25 cellular contexts compared by ENCODE assay signal in the genomic region with DNA sequence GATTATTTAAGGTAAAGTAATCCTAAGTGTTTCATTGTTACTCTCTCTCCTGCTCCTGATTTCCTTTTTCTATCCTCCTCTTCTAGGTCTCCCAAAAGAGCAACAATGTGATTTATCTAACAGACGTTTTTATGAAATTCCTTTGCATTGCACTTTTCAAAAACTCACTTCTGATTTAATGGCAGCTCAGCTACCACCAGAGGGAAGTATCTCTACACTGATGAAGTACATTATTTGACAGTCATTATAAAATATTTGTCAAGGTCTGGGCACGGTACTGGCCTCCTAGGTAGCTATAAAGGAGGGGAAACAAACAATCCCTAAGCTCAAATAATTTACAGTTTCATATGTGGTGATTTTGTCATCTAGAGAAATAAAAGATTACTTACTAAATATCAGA. TPM values are rescaled to one million over a fixed set of nuclear protein-coding genes. Genes with fewer than 3 reads are reported as not detected.
DNase-seq lines count a peak whose midpoint lies in the region; ATAC-seq, FAIRE-seq and TF ChIP-seq lines count a peak whose summit lies in the region.
"Had no signal": no experiment of that assay in that cellular context is flagged by ENCODE, and none has a peak within 500 bp of the region (broad histone marks: within the 10 kb centered on the region; RNA-seq: fewer than 3 reads in every experiment).

No MANE protein-coding gene starts in this region.

- no peak overlapping the region for H2BK5ac ChIP-seq in mesendoderm (ENCODE audit: low read length)

- no peaks in the 10 kb centered on the region for H3K4me1 ChIP-seq in BE2C
- no peaks in the 10 kb centered on the region for H3K4me1 ChIP-seq in mesendoderm (ENCODE audit: control insufficient read depth, low read depth, low read length)
- H3K4me1 ChIP-seq: heart left ventricle, right atrium auricular region had no signal

- no peak overlapping the region for H2BK15ac ChIP-seq in mesendoderm (replicated peaks; ENCODE audit: low read depth)

- H3K79me1 ChIP-seq in mesendoderm (ENCODE audit: low read length): no peaks in the 10 kb centered on the region

- no peaks in the 10 kb centered on the region for H3K79me2 ChIP-seq in mesendoderm (ENCODE audit: control insufficient read depth, insufficient read depth, low read length)

- no peak overlapping the region for H3K4ac ChIP-seq in mesendoderm (ENCODE audit: low read depth, low read length)

- no peak overlapping the region for H4K5ac ChIP-seq in mesendoderm (ENCODE audit: low read length)

- H3K4me3 ChIP-seq in BE2C (ENCODE audit: low read depth, low read length) (no peak overlapping the region), mesendoderm (ENCODE audit: low read length) (no peak overlapping the region)
- H3K4me3 ChIP-seq: heart left ventricle, right atrium auricular region had no signal

- H3K18ac ChIP-seq in mesendoderm (ENCODE audit: low read length): no peak overlapping the region

- H3K9me3 ChIP-seq in BE2C: no peaks in the 10 kb centered on the region
- H3K9me3 ChIP-seq: heart left ventricle, right atrium auricular region had no signal

- no peak overlapping the region for H3K4me2 ChIP-seq in mesendoderm (ENCODE audit: low read length)

- no peak for ATAC-seq in HG03342 (IDR thresholded peaks at IDR 0.05; ENCODE audit: unreplicated experiment)
- ATAC-seq: CD8-positive, alpha-beta T cell; heart left ventricle had no signal

- H3K56ac ChIP-seq in mesendoderm (ENCODE audit: low read length): no peak overlapping the region

- no peak for FAIRE-seq in urothelium cell line (lab: Jason Lieb, UNC)

- H3K27me3 ChIP-seq in BE2C (no peaks in the 10 kb centered on the region), mesendoderm (ENCODE audit: insufficient read depth, low read length, poor library complexity) (no peaks in the 10 kb centered on the region)
- H3K27me3 ChIP-seq: heart left ventricle, right atrium auricular region had no signal

- H4K8ac ChIP-seq in mesendoderm (ENCODE audit: low read depth, low read length): no peak overlapping the region

- no peak overlapping the region for H3K23ac ChIP-seq in mesendoderm (ENCODE audit: low read length)

- H2BK120ac ChIP-seq in mesendoderm (ENCODE audit: low read depth, low read length): no peak overlapping the region

- no peak overlapping the region for H2AK5ac ChIP-seq in mesendoderm (ENCODE audit: low read length)

- DNase-seq in BE2C (no peak), LHCN-M2 (ENCODE audit: low read depth) (peak; percentile 25), RKO (ENCODE audit: low spot score) (peak; percentile 2), mesendoderm (peak; percentile 3), NCI-H526 (lab: John Stamatoyannopoulos, UW) (no peak), urothelium cell line (ENCODE audit: low spot score) (no peak)
- DNase-seq: activated CD4-positive, alpha-beta T cell treated with anti-CD3 and anti-CD28 coated beads, Interleukin-2, amount 50 U/mL, for 48 hours; activated naive CD4-positive, alpha-beta T cell; activated T-cell treated with anti-CD3 and anti-CD28 coated beads for 4 hours; amygdala; caudate nucleus; CD8-positive, alpha-beta T cell; effector memory CD4-positive, alpha-beta T cell; heart left ventricle; immature natural killer cell; KG1; NCI-H2171; Right ventricle myocardium superior; stimulated activated CD4-positive, alpha-beta T cell treated with anti-CD3 and anti-CD28 coated beads, Interleukin-15, amount 100 ng/mL, for 24 hours had no signal

- H3K9ac ChIP-seq in mesendoderm (ENCODE audit: low read length): no peak overlapping the region

- WGBS in mesendoderm (ENCODE audit: extremely low coverage, insufficient coverage, low lambda C conversion rate): no CpG with 5 or more reads among the region's 2 CpGs

- H3K27ac ChIP-seq in mesendoderm (ENCODE audit: low read depth, low read length): no peak overlapping the region
- H3K27ac ChIP-seq: heart left ventricle, right atrium auricular region had no signal

- H3K36me3 ChIP-seq in BE2C (no peaks in the 10 kb centered on the region), mesendoderm (ENCODE audit: control insufficient read depth, insufficient read depth, low read length) (no peaks in the 10 kb centered on the region)
- H3K36me3 ChIP-seq: heart left ventricle, right atrium auricular region had no signal

- peak; percentile 41 for TF ChIP-seq CTCF in BE2C (IDR thresholded peaks at IDR 0.05; ENCODE audit: low read depth, low read length)

RNA-seq across cellular contexts. Expression of gene TMPRSS15, which starts 15.6 kb away (rescaled TPM):
- polyA plus RNA-seq in BE2C (2012; ENCODE audit: insufficient read depth, insufficient read length, low read depth): 2.1 TPM
- total RNA-seq in LHCN-M2 (2014; rRNA removed): not detected in 2 replicates
- polyA plus RNA-seq in LHCN-M2 (2012): not detected
- polyA plus RNA-seq in mesendoderm (2013, experiment 1 of 2): 0.01 TPM
- polyA plus RNA-seq in mesendoderm (2013, experiment 2 of 2): 0.03 TPM
- total RNA-seq: CD8-positive, alpha-beta T cell; fibroblast of lung; heart left ventricle; liver; mucosa of gallbladder; omental fat pad; right atrium auricular region; Right ventricle myocardium superior had no signal
- polyA plus RNA-seq: fibroblast of lung, heart left ventricle, immature natural killer cell, liver had no signal

Comparison
In these comparisons a context has a peak if more than half of its experiments do, and no peak if none do; other contexts are left out.
1. DNase-seq: peak in LHCN-M2 (single experiment), RKO (single experiment) and mesendoderm (single experiment); none in BE2C (single experiment), NCI-H526 (0 of 2) and urothelium cell line (single experiment).